Comparison of ENCODE assay signal across 8 cellular contexts in genomic region chr2:28449489-28450395, GRCh38. TPM values are rescaled to one million over a fixed set of nuclear protein-coding genes. Genes with fewer than 3 reads are reported as not detected.
DNase-seq lines count a peak whose midpoint lies in the region; ATAC-seq and TF ChIP-seq lines count a peak whose summit lies in the region.

No MANE protein-coding gene starts in this region.

- POLR2A ChIA-PET in GM10248 (lab: Yijun Ruan, JAX), result no interaction called here

- dilution Hi-C loops in mammary epithelial cell (cut with HindIII; ENCODE audit: low sequenced_read_pairs), result no loop called here

- peak overlapping the region; percentile 34 for H2AFZ ChIP-seq in mammary epithelial cell (ENCODE audit: low read depth, low read length)

- H3K79me2 ChIP-seq in mammary epithelial cell (ENCODE audit: insufficient read depth, low read length), result no peaks in the 10 kb centered on the region

- peaks cover 79% of the 10 kb centered on the region for H3K4me1 ChIP-seq in mammary epithelial cell (ENCODE audit: insufficient read depth, low read length)

- H4K20me1 ChIP-seq in mammary epithelial cell (ENCODE audit: insufficient read depth, low read length), result no peaks in the 10 kb centered on the region

- peak overlapping the region; percentile 23 for H3K27ac ChIP-seq in mammary epithelial cell (ENCODE audit: insufficient read depth, low read depth, low read length)

- no peaks in the 10 kb centered on the region for H3K27me3 ChIP-seq in mammary epithelial cell (ENCODE audit: insufficient read depth, low read length)

- 81% methylated on average over 16 of the region's 17 CpGs for WGBS in mammary epithelial cell (ENCODE audit: low coverage, missing lambda C conversion rate)

- in situ Hi-C loops in mammary epithelial cell (cut with MboI; ENCODE audit: low sequenced_read_pairs in 2 of 2), result loop anchor here in 1 of 2 donors (5.0 kb wide), 1 partner anchor 42 kb away; no protein-coding TSS in a partner anchor

- H3K9me3 ChIP-seq in mammary epithelial cell (replicated peaks; ENCODE audit: insufficient read depth, low read length), result no peaks in the 10 kb centered on the region

- no peak for ATAC-seq in HG03045 (IDR thresholded peaks at IDR 0.05; ENCODE audit: unreplicated experiment)

- no peak overlapping the region for H3K4me2 ChIP-seq in mammary epithelial cell (ENCODE audit: insufficient read depth, low read depth, low read length)

- BruUV-seq in mammary epithelial cell (replicated peaks; lab: Mats Ljungman, UMichigan), result no TSS peak

- no peak overlapping the region for H3K4me3 ChIP-seq in mammary epithelial cell (replicated peaks in 1 of 3; ENCODE audit: insufficient read depth in 1 of 3, low read depth in 2 of 3, low read length in 3 of 3)

- no peak overlapping the region for H3K9ac ChIP-seq in mammary epithelial cell (ENCODE audit: insufficient read depth, low read length)

- CTCF ChIA-PET in GM10248 (lab: Yijun Ruan, JAX), result interaction anchor here (1.0 to 1.7 kb wide), 4 partner anchors 10 to 745 kb away, joined by 3 to 5 read pairs (median 3); no protein-coding TSS in a partner anchor
- CTCF ChIA-PET in mammary epithelial cell (lab: Charles Lee; ENCODE audit: low non-redundant PET), result interaction anchor here (0.6 kb wide), 1 partner anchor 371 kb away, joined by 3 read pairs; no protein-coding TSS in a partner anchor

- intact Hi-C loops in mammary epithelial cell (cut with micrococcal nuclease), result loop anchor here (5.0 to 10.0 kb wide), 3 partner anchors 303 to 557 kb away; partner anchors contain the start of genes BABAM2, PPP1CB and RBKS

- H3K36me3 ChIP-seq in mammary epithelial cell (ENCODE audit: insufficient read depth, low read length), result no peaks in the 10 kb centered on the region

- TF ChIP-seq CTCF in GM10248 (IDR thresholded peaks at IDR 0.05; ENCODE audit: control extremely low read depth, extremely low read depth, low read depth, missing control alignments), result no peak
- no peak for TF ChIP-seq CTCF in mammary epithelial cell (conservative IDR thresholded peaks at IDR 0.05 in 1 of 2, IDR thresholded peaks at IDR 0.05 in 1 of 2; ENCODE audit: extremely low read depth in 1 of 2, insufficient read depth in 1 of 2, low read depth in 1 of 2, low read length in 2 of 2)

- DNase-seq in GM10248 (ENCODE audit: extremely low spot score) (peak; percentile 49), UCSD-AML1 (lab: John Stamatoyannopoulos, UW; ENCODE audit: unreplicated experiment) (peak; percentile 46), mammary epithelial cell (peak; percentile 75), NCI-H187 treated with DMSO at 0.1 percent for 48 hours (lab: John Stamatoyannopoulos, UW) (no peak), HUDEP-2 (lab: John Stamatoyannopoulos, UW; ENCODE audit: unreplicated experiment in 76 of 76) (no peak), ureter (ENCODE audit: low spot score) (no peak)
- DNase-seq in stimulated activated CD4-positive, alpha-beta T cell treated with anti-CD3 and anti-CD28 coated beads, Interleukin-1b, Interleukin-23, amount 100 ng/mL, for 4 hours (ENCODE audit: low read depth in 2 of 2), result peak; percentile 74 to 84

RNA-seq across cellular contexts. Expression of gene PLB1, which starts 46.1 kb away (rescaled TPM):
- total RNA-seq in mammary epithelial cell (1 to 10 TPM; 4.2 to 5.2 TPM), ureter (9.9 TPM)
- polyA plus RNA-seq in mammary epithelial cell, result 2.0 TPM
- polyA minus RNA-seq in mammary epithelial cell, result 0.93 TPM

RNA-seq across cellular contexts. Expression of gene FOSL2, which starts 57.1 kb away (rescaled TPM):
- total RNA-seq in mammary epithelial cell (10 to 100 TPM; 89.9 to 92.9 TPM), ureter (259 TPM)
- 30.6 TPM for polyA plus RNA-seq in mammary epithelial cell
- 126 TPM for polyA minus RNA-seq in mammary epithelial cell

Comparison
In these comparisons a context has a peak if more than half of its experiments do, and no peak if none do; other contexts are left out.
1. DNase-seq: peak in GM10248 (single experiment), UCSD-AML1 (single experiment), mammary epithelial cell (single experiment) and stimulated activated CD4-positive, alpha-beta T cell treated with anti-CD3 and anti-CD28 coated beads, Interleukin-1b, Interleukin-23, amount 100 ng/mL, for 4 hours (2 of 2); none in NCI-H187 treated with DMSO at 0.1 percent for 48 hours (single experiment), HUDEP-2 (0 of 76) and ureter (single experiment).